In genomic region chr16:3029499-3030127, GRCh38 we compare ENCODE assay signal across 10 cellular contexts. TPM values are rescaled to one million over a fixed set of nuclear protein-coding genes. Genes with fewer than 3 reads are reported as not detected.
DNase-seq lines count a peak whose midpoint lies in the region; ATAC-seq and TF ChIP-seq lines count a peak whose summit lies in the region.
"Had no signal": no experiment of that assay in that cellular context is flagged by ENCODE, and none has a peak within 500 bp of the region (broad histone marks: within the 10 kb centered on the region; RNA-seq: fewer than 3 reads in every experiment).

No MANE protein-coding gene starts in this region.

- peaks cover 12% of the 10 kb centered on the region for H3K36me3 Mint-ChIP-seq in activated CD8-positive, alpha-beta T cell treated with anti-CD3 and anti-CD28 coated beads for 36 hours (ENCODE audit: low read depth)

- no peak for TF ChIP-seq CTCF in activated CD8-positive, alpha-beta T cell treated with anti-CD3 and anti-CD28 coated beads for 36 hours (IDR thresholded peaks at IDR 0.05)
- TF ChIP-seq CTCF in fibroblast of mammary gland (conservative IDR thresholded peaks at IDR 0.05; ENCODE audit: control insufficient read depth, insufficient read depth, low read depth, low read length), result no peak

- POLR2A ChIA-PET in activated CD8-positive, alpha-beta T cell treated with anti-CD3 and anti-CD28 coated beads for 36 hours (lab: Charles Lee), result interaction anchor here (0.9 to 2.1 kb wide), 5 partner anchors 9 to 95 kb away, joined by 3 to 6 read pairs (median 4); partner anchors contain the start of gene TNFRSF12A

- H3K9me3 Mint-ChIP-seq in activated CD8-positive, alpha-beta T cell treated with anti-CD3 and anti-CD28 coated beads for 36 hours, result no peaks in the 10 kb centered on the region

- H3K4me3 Mint-ChIP-seq in activated CD8-positive, alpha-beta T cell treated with anti-CD3 and anti-CD28 coated beads for 36 hours, result peak overlapping the region; percentile 66

- peak; percentile 60 for ATAC-seq in activated CD8-positive, alpha-beta T cell treated with anti-CD3 and anti-CD28 coated beads for 36 hours
- ATAC-seq in stimulated activated naive CD8-positive, alpha-beta T cell treated with anti-CD3 and anti-CD28 coated beads, Interleukin-15, Interleukin-2, amounts not matched to agents 100 U/mL and 50 U/mL, for 24 hours, result no peak
- ATAC-seq in HG03354 (IDR thresholded peaks at IDR 0.05; ENCODE audit: poor library complexity, severe bottlenecking, unreplicated experiment), result no peak

- DNase-seq in activated T-cell treated with anti-CD3 and anti-CD28 coated beads for 24 hours (ENCODE audit: low read depth) (peak; percentile 28), fibroblast of mammary gland (ENCODE audit: low read depth) (peak; percentile 36), 8988T (no peak), glomerular visceral epithelial cell (ENCODE audit: extremely low spot score) (no peak)
- DNase-seq in activated T-cell treated with anti-CD3 and anti-CD28 coated beads, Interleukin-2, amount 50 U/mL, for 1 hour, result no peak
- peak; percentile 79 for DNase-seq in activated CD8-positive, alpha-beta T cell treated with anti-CD3 and anti-CD28 coated beads for 36 hours
- DNase-seq in stimulated activated naive CD8-positive, alpha-beta T cell treated with anti-CD3 and anti-CD28 coated beads, Interleukin-15, Interleukin-2, amounts not matched to agents 100 U/mL and 50 U/mL, for 24 hours, result peak; percentile 68
- DNase-seq: NCI-H1092 had no signal

- H3K27ac Mint-ChIP-seq in activated CD8-positive, alpha-beta T cell treated with anti-CD3 and anti-CD28 coated beads for 36 hours, result no peak overlapping the region

- CTCF ChIA-PET in activated CD8-positive, alpha-beta T cell treated with anti-CD3 and anti-CD28 coated beads for 36 hours (lab: Charles Lee), result interaction anchor here (0.9 to 10.2 kb wide), 17 partner anchors 9 to 247 kb away, joined by 3 to 135 read pairs (median 9); partner anchors contain the start of genes CLDN6, HCFC1R1, THOC6 and TNFRSF12A

- H3K27me3 Mint-ChIP-seq in activated CD8-positive, alpha-beta T cell treated with anti-CD3 and anti-CD28 coated beads for 36 hours, result peaks cover 43% of the 10 kb centered on the region

- intact Hi-C loops in activated CD8-positive, alpha-beta T cell treated with anti-CD3 and anti-CD28 coated beads for 36 hours (cut with micrococcal nuclease), result no loop called here

- H3K4me1 Mint-ChIP-seq in activated CD8-positive, alpha-beta T cell treated with anti-CD3 and anti-CD28 coated beads for 36 hours (ENCODE audit: low read depth), result peaks cover 27% of the 10 kb centered on the region

- no peak overlapping the region for H3K4me3 ChIP-seq in fibroblast of mammary gland (ENCODE audit: control insufficient read depth, low read depth, low read length)

RNA-seq across cellular contexts. Expression of gene THOC6, which starts 5.8 kb away (rescaled TPM):
- total RNA-seq in activated CD8-positive, alpha-beta T cell treated with anti-CD3 and anti-CD28 coated beads for 36 hours, result 10 to 100 TPM; 55.4 to 56.6 TPM

RNA-seq across cellular contexts. Expression of gene HCFC1R1, which starts 5.9 kb away (rescaled TPM):
- total RNA-seq in activated CD8-positive, alpha-beta T cell treated with anti-CD3 and anti-CD28 coated beads for 36 hours, result 10 to 100 TPM; 24.2 to 24.8 TPM

RNA-seq across cellular contexts. Expression of gene BICDL2, which starts 7.1 kb away (rescaled TPM):
- total RNA-seq in activated CD8-positive, alpha-beta T cell treated with anti-CD3 and anti-CD28 coated beads for 36 hours, result under 1 TPM; 0.77 to 0.92 TPM
- total RNA-seq: subcutaneous adipose tissue had no signal

RNA-seq across cellular contexts. Expression of gene TNFRSF12A, which starts 9.4 kb away (rescaled TPM):
- total RNA-seq in activated CD8-positive, alpha-beta T cell treated with anti-CD3 and anti-CD28 coated beads for 36 hours, result 10 to 100 TPM; 11.8 to 13.5 TPM

RNA-seq across cellular contexts. Expression of gene CLDN6, which starts 11.6 kb away (rescaled TPM):
- total RNA-seq in activated CD8-positive, alpha-beta T cell treated with anti-CD3 and anti-CD28 coated beads for 36 hours, result not detected
- total RNA-seq: subcutaneous adipose tissue had no signal

Comparison
In these comparisons a context has a peak if more than half of its experiments do, and no peak if none do; other contexts are left out.
1. DNase-seq: peak in activated T-cell treated with anti-CD3 and anti-CD28 coated beads for 24 hours (single experiment), activated CD8-positive, alpha-beta T cell treated with anti-CD3 and anti-CD28 coated beads for 36 hours (single experiment), fibroblast of mammary gland (single experiment) and stimulated activated naive CD8-positive, alpha-beta T cell treated with anti-CD3 and anti-CD28 coated beads, Interleukin-15, Interleukin-2, amounts not matched to agents 100 U/mL and 50 U/mL, for 24 hours (single experiment); none in activated T-cell treated with anti-CD3 and anti-CD28 coated beads, Interleukin-2, amount 50 U/mL, for 1 hour (single experiment), 8988T (single experiment) and glomerular visceral epithelial cell (single experiment).